9 cellular contexts compared by ENCODE assay signal in the genomic region with DNA sequence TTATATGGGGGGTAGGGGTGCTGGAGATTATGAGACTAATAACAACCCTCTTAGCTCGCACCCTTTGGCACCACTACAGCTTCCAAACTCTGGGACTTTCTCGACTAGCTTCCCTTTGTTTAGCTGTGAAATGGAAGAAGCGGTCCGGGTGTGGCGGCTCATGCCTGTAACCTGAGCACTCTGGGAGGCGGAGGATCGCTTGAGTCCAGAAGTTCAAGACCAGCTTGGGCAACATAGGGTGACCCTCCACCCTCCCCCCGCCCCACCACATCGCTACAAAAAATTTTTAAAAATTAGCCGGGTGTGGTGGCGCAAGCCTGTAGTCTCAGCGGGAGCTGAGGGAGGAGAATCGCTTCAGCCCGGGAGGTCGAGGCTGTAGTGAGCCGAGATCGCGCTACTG. TPM values are rescaled to one million over a fixed set of nuclear protein-coding genes. Genes with fewer than 3 reads are reported as not detected.
A peak's percentile ranks its signal among the peaks of the same experiment; 100 is the strongest.
DNase-seq lines count a peak whose midpoint lies in the region; ATAC-seq and TF ChIP-seq lines count a peak whose summit lies in the region.
"Had no signal": no experiment of that assay in that cellular context is flagged by ENCODE, and none has a peak within 500 bp of the region (broad histone marks: within the 10 kb centered on the region; RNA-seq: fewer than 3 reads in every experiment).

No MANE protein-coding gene starts in this region.

- H3K79me1 ChIP-seq in H9 (ENCODE audit: insufficient read depth, low read depth, low read length, poor library complexity, severe bottlenecking): peaks cover 3% of the 10 kb centered on the region

- POLR2A ChIA-PET in naive thymus-derived CD8-positive, alpha-beta T cell (lab: Charles Lee): no interaction called here

- peak overlapping the region; percentile 96 for H3K4me2 ChIP-seq in H9 (ENCODE audit: insufficient read depth, insufficient read length, low read length)

- TF ChIP-seq POLR2A in gastrocnemius medialis (IDR thresholded peaks at IDR 0.05): no peak

- no peak overlapping the region for H2BK12ac ChIP-seq in H9 (ENCODE audit: insufficient read length, low read depth, low read length)

- H3K9me3 ChIP-seq in H9 (ENCODE audit: control insufficient read depth, low read depth, low read length) (no peaks in the 10 kb centered on the region), gastrocnemius medialis (no peaks in the 10 kb centered on the region)

- H3K36me3 ChIP-seq in ACC112 (ENCODE audit: insufficient read depth, low read length) (no peaks in the 10 kb centered on the region), gastrocnemius medialis (no peaks in the 10 kb centered on the region)

- in situ Hi-C loops in gastrocnemius medialis (cut with MboI; ENCODE audit: low sequenced_read_pairs in 4 of 4): no loop called here

- no peak overlapping the region for H4K8ac ChIP-seq in H9 (replicated peaks; ENCODE audit: insufficient read length, low read depth, low read length)

- no peak overlapping the region for H3T11ph ChIP-seq in H9 (ENCODE audit: low read length)

- no peak overlapping the region for H3K9ac ChIP-seq in H9 (ENCODE audit: extremely low read depth, insufficient read length, low read length)

- no peak overlapping the region for H2AFZ ChIP-seq in ACC112 (ENCODE audit: low read length, unreplicated experiment)
- H2AFZ ChIP-seq in H9 (ENCODE audit: low read length): no peak overlapping the region

- H3K27me3 ChIP-seq in ACC112 (ENCODE audit: insufficient read depth, low read length) (peaks cover 65% of the 10 kb centered on the region), H9 (ENCODE audit: insufficient read depth, low read length) (no peaks in the 10 kb centered on the region; the same call in 1 of the 2 replicates), gastrocnemius medialis (peaks cover 63 to 70% (median 70%) of the 10 kb centered on the region in 3 donors)

- H3K36me3 Mint-ChIP-seq in H9 (ENCODE audit: insufficient read depth in 1 of 3, low read depth in 3 of 3): peaks cover 1 to 20% (median 11%) of the 10 kb centered on the region in 3 experiments; a peak in 6 of 7 replicates
- no peaks in the 10 kb centered on the region for H3K36me3 Mint-ChIP-seq in chondrocyte (ENCODE audit: low read depth)
- peaks cover 0 to 5% (median 4%) of the 10 kb centered on the region in 3 donors for H3K36me3 Mint-ChIP-seq in naive thymus-derived CD8-positive, alpha-beta T cell

- H3K79me2 ChIP-seq in ACC112 (ENCODE audit: control insufficient read depth, insufficient read depth, low read length, unreplicated experiment) (no peaks in the 10 kb centered on the region), H9 (ENCODE audit: insufficient read depth, low read length) (peaks cover 20% of the 10 kb centered on the region; the same call in 1 of the 2 replicates)

- H3K4ac ChIP-seq in H9 (ENCODE audit: low read depth, low read length): no peak overlapping the region

- H3K27ac ChIP-seq in ACC112 (ENCODE audit: low read depth, low read length): no peak overlapping the region
- no peak overlapping the region for H3K27ac ChIP-seq in H9 (ENCODE audit: insufficient read length, low read depth, low read length)
- H3K27ac ChIP-seq in gastrocnemius medialis: no peak overlapping the region

- no peak overlapping the region for H3K18ac ChIP-seq in H9 (ENCODE audit: insufficient read length, low read depth, low read length)

- H3K23ac ChIP-seq in H9 (ENCODE audit: insufficient read length, low read depth, low read length): no peak overlapping the region

- H3K4me1 Mint-ChIP-seq in H9 (peaks cover 39 to 41% of the 10 kb centered on the region in 2 experiments), chondrocyte (ENCODE audit: low read depth) (peaks cover 18% of the 10 kb centered on the region)
- peaks cover 2 to 25% (median 15%) of the 10 kb centered on the region in 4 donors for H3K4me1 Mint-ChIP-seq in naive thymus-derived CD8-positive, alpha-beta T cell

- H3K4me1 ChIP-seq in ACC112 (ENCODE audit: control insufficient read depth, insufficient read depth, low read length, unreplicated experiment): peaks cover 8% of the 10 kb centered on the region
- H3K4me1 ChIP-seq in H9 (ENCODE audit: insufficient read depth, low read length): no peaks in the 10 kb centered on the region
- H3K4me1 ChIP-seq in gastrocnemius medialis: no peaks in the 10 kb centered on the region

- H2BK5ac ChIP-seq in H9 (ENCODE audit: insufficient read length, low read length): no peak overlapping the region

- no peak overlapping the region for H3K14ac ChIP-seq in H9 (ENCODE audit: insufficient read depth, low read length)

- TF ChIP-seq CTCF in H9 (conservative IDR thresholded peaks at IDR 0.05) (no peak), chondrocyte (IDR thresholded peaks at IDR 0.05) (no peak), gastrocnemius medialis (IDR thresholded peaks at IDR 0.05 in 4 of 5, conservative IDR thresholded peaks at IDR 0.05 in 1 of 5) (no peak)

- no CpG with 5 or more reads among the region's 18 CpGs for WGBS in H9 (ENCODE audit: extremely low coverage, insufficient read length, low lambda C conversion rate)

- H2BK20ac ChIP-seq in H9 (ENCODE audit: low read depth, low read length, poor library complexity, severe bottlenecking): no peak overlapping the region

- no peak overlapping the region for H4K91ac ChIP-seq in H9 (ENCODE audit: insufficient read length, low read depth, low read length)

- no peak overlapping the region for H2BK120ac ChIP-seq in H9 (ENCODE audit: low read depth, low read length, poor library complexity, severe bottlenecking)

- no peak overlapping the region for H3K56ac ChIP-seq in H9 (ENCODE audit: insufficient read length, low read depth, low read length)

- H3K4me3 ChIP-seq in ACC112 (ENCODE audit: low read depth, low read length) (peak overlapping the region; percentile 40), gastrocnemius medialis (no peak overlapping the region)

- H3K9me3 Mint-ChIP-seq in H9 (no peaks in the 10 kb centered on the region), chondrocyte (ENCODE audit: low read depth) (no peaks in the 10 kb centered on the region)
- peaks cover 0 to 4% (median 0%) of the 10 kb centered on the region in 9 donors for H3K9me3 Mint-ChIP-seq in naive thymus-derived CD8-positive, alpha-beta T cell

- no peak overlapping the region for H2AK5ac ChIP-seq in H9 (ENCODE audit: insufficient read length, low read length)

- no peak overlapping the region for H2BK15ac ChIP-seq in H9 (ENCODE audit: low read depth, low read length)

- DNase-seq in H9: peak; percentile 67
- DNase-seq in chondrocyte (ENCODE audit: low spot score): no peak
- no peak for DNase-seq in naive thymus-derived CD8-positive, alpha-beta T cell
- DNase-seq in gastrocnemius medialis: no peak
- DNase-seq in stimulated activated CD4-positive, alpha-beta T cell treated with anti-CD3 and anti-CD28 coated beads, Interleukin-4, amount 100 ng/mL, for 4 hours: no peak
- DNase-seq in NK-92 (lab: John Stamatoyannopoulos, UW; ENCODE audit: unreplicated experiment): no peak
- no peak for DNase-seq in DMS153 treated with DMSO at 0.1 percent for 48 hours (lab: John Stamatoyannopoulos, UW; ENCODE audit: unreplicated experiment)
- DNase-seq: NCI-H446 treated with DMSO at 0.1 percent for 48 hours had no signal

- peaks cover 28% of the 10 kb centered on the region for H3K23me2 ChIP-seq in H9 (ENCODE audit: insufficient read length, low read depth, low read length, poor library complexity, severe bottlenecking)

- H3K27ac Mint-ChIP-seq in H9 (peak overlapping the region in 1 of 3 experiments; percentile 18; a peak in 1 of 7 replicates), chondrocyte (ENCODE audit: unreplicated experiment) (no peak overlapping the region)
- no peak overlapping the region for H3K27ac Mint-ChIP-seq in naive thymus-derived CD8-positive, alpha-beta T cell

- H3K27me3 Mint-ChIP-seq in H9 (ENCODE audit: low read depth): peaks cover 29% of the 10 kb centered on the region
- no peaks in the 10 kb centered on the region for H3K27me3 Mint-ChIP-seq in chondrocyte (ENCODE audit: low read depth)
- H3K27me3 Mint-ChIP-seq in naive thymus-derived CD8-positive, alpha-beta T cell: peaks cover 23 to 74% (median 48%) of the 10 kb centered on the region in 5 donors

- intact Hi-C loops in gastrocnemius medialis (cut with DNase I; ENCODE audit: low total_unique reads): no loop called here

- H4K5ac ChIP-seq in H9 (ENCODE audit: insufficient read length, low read depth, low read length): no peak overlapping the region

- H3K4me3 Mint-ChIP-seq in H9 (peak overlapping the region; percentile 86 to 92), chondrocyte (ENCODE audit: unreplicated experiment) (peak overlapping the region; percentile 63)
- peak overlapping the region; percentile 19 to 76 (median 70) for H3K4me3 Mint-ChIP-seq in naive thymus-derived CD8-positive, alpha-beta T cell

- no peaks in the 10 kb centered on the region for H4K20me1 ChIP-seq in H9 (ENCODE audit: control insufficient read depth, insufficient read depth, insufficient read length)

- peak in 1 of 2 donors; percentile 19 for ATAC-seq in naive thymus-derived CD8-positive, alpha-beta T cell
- ATAC-seq in gastrocnemius medialis: no peak

RNA-seq across cellular contexts. Expression of a gene that starts 0.8 kb away (rescaled TPM):
- total RNA-seq in H9 (2021) (92.9 and 97.2 TPM in 2 replicates), chondrocyte (1.1 to 1.6 TPM (median 1.4 TPM) in 3 replicates), gastrocnemius medialis (not detected)
- under 1 TPM; 0.29 to 0.60 TPM for total RNA-seq in naive thymus-derived CD8-positive, alpha-beta T cell
- polyA plus RNA-seq in naive thymus-derived CD8-positive, alpha-beta T cell: not detected

Comparison
In these comparisons a context has a peak if more than half of its experiments do, and no peak if none do; other contexts are left out.
1. RNA of a gene that starts 0.8 kb away (total RNA-seq): 92.9 to 97.2 TPM in H9; 1.1 to 1.6 TPM in chondrocyte, 0.29 to 0.60 TPM in naive thymus-derived CD8-positive, alpha-beta T cell and not detected in gastrocnemius medialis; every median in the first group is over 10 times any median in the second.
2. Peak in every context shown above with its lines, with median percentiles within 50 percentile points of each other: H3K4me3 Mint-ChIP-seq.